Comparison of ENCODE assay signal across 24 cellular contexts in genomic region chr12:64860446-64860998, GRCh38.
"Had no signal": no experiment of that assay in that cellular context is flagged by ENCODE, and none has a peak within 500 bp of the region (broad histone marks: within the 10 kb centered on the region; RNA-seq: fewer than 3 reads in every experiment).

No MANE protein-coding gene starts in this region.

- H3K4me1 ChIP-seq: left ventricle myocardium inferior, right atrium auricular region, right lobe of liver, suprapubic skin, tibial artery, upper lobe of right lung had no signal

- H3K4me3 ChIP-seq: left ventricle myocardium inferior, lung, ovary, right atrium auricular region, right lobe of liver, smooth muscle cell, suprapubic skin, thoracic aorta, tibial artery, upper lobe of right lung had no signal

- H3K9me3 ChIP-seq: left ventricle myocardium inferior, ovary, right atrium auricular region, right lobe of liver, suprapubic skin, thoracic aorta, tibial artery, upper lobe of right lung had no signal

- H3K36me3 ChIP-seq: left ventricle myocardium inferior, ovary, right atrium auricular region, right lobe of liver, suprapubic skin, thoracic aorta, tibial artery, upper lobe of right lung had no signal

- ATAC-seq: natural killer cell; right lobe of liver; stimulated activated memory B cell treated with anti-CD40 and anti-IgM and Interleukin-4, amounts not matched to agents 10 μg/mL and 1 μg/mL and 100 μg/mL, for 72 hours; upper lobe of right lung had no signal

- H3K27ac Mint-ChIP-seq: mesothelial cell of epicardium; naive B cell; natural killer cell; nephron progenitor cell; progenitor cell of endocrine pancreas; stimulated activated memory B cell treated with anti-CD40 and anti-IgM and Interleukin-4, amounts not matched to agents 10 μg/mL and 1 μg/mL and 100 μg/mL, for 72 hours had no signal

- H3K9me3 Mint-ChIP-seq: mesothelial cell of epicardium; naive B cell; natural killer cell; nephron progenitor cell; stimulated activated memory B cell treated with anti-CD40 and anti-IgM and Interleukin-4, amounts not matched to agents 10 μg/mL and 1 μg/mL and 100 μg/mL, for 72 hours had no signal

- H3K4me1 Mint-ChIP-seq: mesothelial cell of epicardium; naive B cell; natural killer cell; nephron progenitor cell; stimulated activated memory B cell treated with anti-CD40 and anti-IgM and Interleukin-4, amounts not matched to agents 10 μg/mL and 1 μg/mL and 100 μg/mL, for 72 hours had no signal

- H3K4me3 Mint-ChIP-seq: mesothelial cell of epicardium; naive B cell; natural killer cell; nephron progenitor cell; stimulated activated memory B cell treated with anti-CD40 and anti-IgM and Interleukin-4, amounts not matched to agents 10 μg/mL and 1 μg/mL and 100 μg/mL, for 72 hours had no signal

- H3K27ac ChIP-seq: left ventricle myocardium inferior, ovary, right atrium auricular region, right lobe of liver, suprapubic skin, thoracic aorta, tibial artery, upper lobe of right lung had no signal

- H3K36me3 Mint-ChIP-seq: mesothelial cell of epicardium; natural killer cell; stimulated activated memory B cell treated with anti-CD40 and anti-IgM and Interleukin-4, amounts not matched to agents 10 μg/mL and 1 μg/mL and 100 μg/mL, for 72 hours had no signal

- H3K27me3 ChIP-seq: ovary, right atrium auricular region, right lobe of liver, suprapubic skin, tibial artery, upper lobe of right lung had no signal

- DNase-seq: islet precursor cell; left ventricle myocardium inferior; mesendoderm; naive B cell; natural killer cell; nephron progenitor cell; ovary; right lobe of liver; stimulated activated CD4-positive, alpha-beta T cell treated with anti-CD3 and anti-CD28 coated beads, Interleukin-1b, Interleukin-23, amount 100 ng/mL, for 48 hours; stimulated activated CD4-positive, alpha-beta T cell treated with anti-CD3 and anti-CD28 coated beads, Interleukin-2, amount 100 ng/mL, for 48 hours; stimulated activated CD4-positive, alpha-beta T cell treated with anti-CD3 and anti-CD28 coated beads, Interleukin-4, amount 100 ng/mL, for 4 hours; stimulated activated CD8-positive, alpha-beta memory T cell treated with anti-CD3 and anti-CD28 coated beads, Interleukin-4, amount 100 ng/mL, for 48 hours; stimulated activated naive CD4-positive, alpha-beta T cell treated with Interleukin-2 at 50 U/mL for 16 hours; tibial artery; trophoblast cell; upper lobe of right lung had no signal

- H3K4me2 ChIP-seq: smooth muscle cell had no signal
